In the genomic region with DNA sequence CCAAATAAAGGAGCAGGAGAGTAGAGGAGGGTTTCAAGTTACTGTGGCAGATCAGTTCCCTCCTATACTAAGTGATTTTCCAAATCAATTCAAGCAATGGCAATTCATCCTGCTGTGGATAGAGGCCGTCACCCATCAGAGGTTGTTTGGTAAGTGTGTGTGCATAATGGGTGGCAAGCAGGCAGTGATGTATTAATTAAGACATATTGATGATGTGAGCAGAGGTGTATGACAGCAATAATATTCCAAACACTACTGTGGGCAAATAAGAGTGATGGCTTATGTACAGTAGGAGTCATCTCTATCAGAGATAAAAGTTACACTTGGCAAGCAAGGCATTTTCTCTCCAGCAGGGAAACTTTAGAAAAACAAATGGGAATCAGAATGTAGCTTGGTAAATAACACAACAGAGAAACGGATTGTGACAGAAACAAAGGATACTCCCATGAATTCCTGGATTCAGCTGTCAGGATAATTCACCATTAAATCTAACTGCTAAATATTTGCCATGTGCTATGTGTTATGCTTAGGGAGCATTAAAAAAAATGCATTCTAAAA, we compare ENCODE assay signal across 17 cellular contexts.
DNase-seq lines count a peak whose midpoint lies in the region; ATAC-seq, FAIRE-seq and TF ChIP-seq lines count a peak whose summit lies in the region.
"Had no signal": no experiment of that assay in that cellular context is flagged by ENCODE, and none has a peak within 500 bp of the region (broad histone marks: within the 10 kb centered on the region; RNA-seq: fewer than 3 reads in every experiment).

No MANE protein-coding gene starts in this region.

- H3K36me3 ChIP-seq in K562 (ENCODE audit: control insufficient read depth, insufficient read depth, low read length), result no peaks in the 10 kb centered on the region
- H3K36me3 ChIP-seq: HAP-1 had no signal

- FAIRE-seq in K562 (lab: Jason Lieb, UNC), result no peak

- WGBS in K562 (ENCODE audit: insufficient coverage, low coverage, missing lambda C conversion rate), result 35% methylated on average over 2 of the region's 2 CpGs

- no peak overlapping the region for H3K9ac ChIP-seq in K562 (ENCODE audit: insufficient read depth in 1 of 2, low read depth in 2 of 2, low read length in 2 of 2)

- intact Hi-C loops in K562 (cut with micrococcal nuclease), result no loop called here

- H3K9me1 ChIP-seq in K562 (ENCODE audit: control insufficient read depth, insufficient read depth, low read length), result no peaks in the 10 kb centered on the region

- no peaks in the 10 kb centered on the region for H4K20me1 ChIP-seq in K562 (replicated peaks; ENCODE audit: control insufficient read depth, insufficient read depth, low read length)

- TF ChIP-seq EP300 in K562 (IDR thresholded peaks at IDR 0.05; ENCODE audit: low read length), result no peak

- TF ChIP-seq RAD21 in K562 (CRISPR knock-in tag; conservative IDR thresholded peaks at IDR 0.05 in 1 of 2, IDR thresholded peaks at IDR 0.05 in 1 of 2), result no peak

- no peaks in the 10 kb centered on the region for H3K9me3 ChIP-seq in K562 (replicated peaks; ENCODE audit: control insufficient read depth, insufficient read depth, low read depth, low read length)
- H3K9me3 ChIP-seq: Caco-2, HAP-1 had no signal

- no peak overlapping the region for H3K4me3 ChIP-seq in K562
- H3K4me3 ChIP-seq: HAP-1 had no signal

- H3K27me3 ChIP-seq in K562 (ENCODE audit: control insufficient read depth in 2 of 2, insufficient read depth in 2 of 2, low read length in 2 of 2), result no peaks in the 10 kb centered on the region

- no peak for TF ChIP-seq POLR2A in K562 (conservative IDR thresholded peaks at IDR 0.05)

- no peaks in the 10 kb centered on the region for H3K27me3 Mint-ChIP-seq in effector memory CD8-positive, alpha-beta T cell

- no peak overlapping the region for H3K4me2 ChIP-seq in K562 (ENCODE audit: insufficient read depth, low read length)

- no peaks in the 10 kb centered on the region; a peak in 2 of 5 replicates for H3K4me1 ChIP-seq in K562 (replicated peaks in 1 of 2; ENCODE audit: control insufficient read depth in 2 of 2, insufficient read depth in 2 of 2, low read length in 2 of 2)
- H3K4me1 ChIP-seq: HAP-1 had no signal

- H3K27ac Mint-ChIP-seq in effector memory CD8-positive, alpha-beta T cell, result no peak overlapping the region
- H3K27ac Mint-ChIP-seq: CD14-positive monocyte had no signal

- peak overlapping the region; percentile 28; the same call in 1 of the 2 replicates for H2AFZ ChIP-seq in K562 (ENCODE audit: low read depth, low read length)

- H3K4me3 Mint-ChIP-seq in effector memory CD8-positive, alpha-beta T cell, result no peak overlapping the region
- H3K4me3 Mint-ChIP-seq: CD14-positive monocyte had no signal

- peaks cover 3% of the 10 kb centered on the region for H3K36me3 Mint-ChIP-seq in effector memory CD8-positive, alpha-beta T cell (ENCODE audit: insufficient read depth)
- H3K36me3 Mint-ChIP-seq: CD14-positive monocyte had no signal

- no peaks in the 10 kb centered on the region for H3K9me3 Mint-ChIP-seq in effector memory CD8-positive, alpha-beta T cell
- H3K9me3 Mint-ChIP-seq: CD14-positive monocyte had no signal

- BruUV-seq in K562 (replicated peaks; lab: Mats Ljungman, UMichigan), result no TSS peak

- CTCF ChIA-PET in HEK293T (lab: Yijun Ruan, JAX), result interaction anchor here (0.7 kb wide), 1 partner anchor 816 kb away, joined by 3 read pairs; no protein-coding TSS in a partner anchor
- CTCF ChIA-PET in K562 (lab: Yijun Ruan, JAX; ENCODE audit: low intra/inter-chr PET ratio), result no interaction called here

- in situ Hi-C loops in K562 (cut with MboI), result no loop called here

- TF ChIP-seq CTCF in K562 (IDR thresholded peaks at IDR 0.05 in 2 of 3, conservative IDR thresholded peaks at IDR 0.05 in 1 of 3; ENCODE audit: insufficient read depth in 2 of 3, low read depth in 1 of 3, low read length in 3 of 3), result no peak

- ATAC-seq in K562, result no peak
- ATAC-seq in effector memory CD8-positive, alpha-beta T cell (replicated peaks), result no peak

- DNase-seq in COLO668 (lab: John Stamatoyannopoulos, UW; ENCODE audit: unreplicated experiment), result peak; percentile 15
- DNase-seq in HEK293T (ENCODE audit: extremely low spot score), result peak; percentile 12
- peak; percentile 81 for DNase-seq in NCI-H69 (lab: John Stamatoyannopoulos, UW)
- no peak for DNase-seq in K562 (ENCODE audit: extremely low read depth in 1 of 4, low spot score in 3 of 4)
- DNase-seq in ecto neural progenitor cell (ENCODE audit: low spot score), result no peak
- DNase-seq in effector memory CD8-positive, alpha-beta T cell, result no peak
- no peak for DNase-seq in UCSD-AML1 (lab: John Stamatoyannopoulos, UW; ENCODE audit: unreplicated experiment)
- DNase-seq: AML-193; Caco-2; DMS53; NCI-H146; NCI-H524; NK-92 treated with Interleukin-12 subunit alpha and Interleukin-12 subunit beta, amount 100 ng/mL, for 24 hours; RPMI8226 had no signal

- no peaks in the 10 kb centered on the region for H3K4me1 Mint-ChIP-seq in effector memory CD8-positive, alpha-beta T cell (ENCODE audit: low read depth in 2 of 2)

- no peak overlapping the region for H3K27ac ChIP-seq in K562 (ENCODE audit: extremely low read depth, low read depth, low read length)
- H3K27ac ChIP-seq: HL-60 had no signal

- POLR2A ChIA-PET in HEK293T (lab: Yijun Ruan, JAX) (interaction anchor here (0.6 kb wide), 1 partner anchor 27 kb away, joined by 3 read pairs; no protein-coding TSS in a partner anchor), K562 (lab: Yijun Ruan, JAX) (no interaction called here)

- H3K79me2 ChIP-seq in K562 (ENCODE audit: control insufficient read depth, insufficient read depth, low read length), result no peaks in the 10 kb centered on the region

TF ChIP-seq in HEK293T, 16 proteins besides CTCF, POLR2A, EP300 and RAD21:
- TF ChIP-seq, protein P1, sequence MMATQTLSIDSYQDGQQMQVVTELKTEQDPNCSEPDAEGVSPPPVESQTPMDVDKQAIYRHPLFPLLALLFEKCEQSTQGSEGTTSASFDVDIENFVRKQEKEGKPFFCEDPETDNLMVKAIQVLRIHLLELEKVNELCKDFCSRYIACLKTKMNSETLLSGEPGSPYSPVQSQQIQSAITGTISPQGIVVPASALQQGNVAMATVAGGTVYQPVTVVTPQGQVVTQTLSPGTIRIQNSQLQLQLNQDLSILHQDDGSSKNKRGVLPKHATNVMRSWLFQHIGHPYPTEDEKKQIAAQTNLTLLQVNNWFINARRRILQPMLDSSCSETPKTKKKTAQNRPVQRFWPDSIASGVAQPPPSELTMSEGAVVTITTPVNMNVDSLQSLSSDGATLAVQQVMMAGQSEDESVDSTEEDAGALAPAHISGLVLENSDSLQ (IDR thresholded peaks at IDR 0.05), result peak; percentile 84
- no peak for TF ChIP-seq HDGF (IDR thresholded peaks at IDR 0.05; ENCODE audit: borderline replicate concordance)

TF ChIP-seq in K562, 482 proteins besides CTCF, POLR2A, EP300 and RAD21:
- no peak for TF ChIP-seq ZNF263 (CRISPR knock-in tag; IDR thresholded peaks at IDR 0.05; ENCODE audit: borderline replicate concordance)
- TF ChIP-seq PTBP1 (IDR thresholded peaks at IDR 0.05; ENCODE audit: low read depth, low read length), result no peak
- no peak for TF ChIP-seq OTX1 (CRISPR knock-in tag; IDR thresholded peaks at IDR 0.05)
- TF ChIP-seq RAD51 (IDR thresholded peaks at IDR 0.05; ENCODE audit: borderline replicate concordance, low read depth), result no peak
- TF ChIP-seq SPI1 (IDR thresholded peaks at IDR 0.05; ENCODE audit: borderline replicate concordance, low read depth, low read length), result no peak
- no peak for TF ChIP-seq TAF1 (IDR thresholded peaks at IDR 0.05; ENCODE audit: control insufficient read depth, extremely low read depth, insufficient read depth, low read length, severe bottlenecking)
- TF ChIP-seq JUNB (CRISPR knock-in tag; conservative IDR thresholded peaks at IDR 0.05), result no peak
- TF ChIP-seq, protein P2, sequence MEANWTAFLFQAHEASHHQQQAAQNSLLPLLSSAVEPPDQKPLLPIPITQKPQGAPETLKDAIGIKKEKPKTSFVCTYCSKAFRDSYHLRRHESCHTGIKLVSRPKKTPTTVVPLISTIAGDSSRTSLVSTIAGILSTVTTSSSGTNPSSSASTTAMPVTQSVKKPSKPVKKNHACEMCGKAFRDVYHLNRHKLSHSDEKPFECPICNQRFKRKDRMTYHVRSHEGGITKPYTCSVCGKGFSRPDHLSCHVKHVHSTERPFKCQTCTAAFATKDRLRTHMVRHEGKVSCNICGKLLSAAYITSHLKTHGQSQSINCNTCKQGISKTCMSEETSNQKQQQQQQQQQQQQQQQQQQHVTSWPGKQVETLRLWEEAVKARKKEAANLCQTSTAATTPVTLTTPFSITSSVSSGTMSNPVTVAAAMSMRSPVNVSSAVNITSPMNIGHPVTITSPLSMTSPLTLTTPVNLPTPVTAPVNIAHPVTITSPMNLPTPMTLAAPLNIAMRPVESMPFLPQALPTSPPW (CRISPR knock-in tag; IDR thresholded peaks at IDR 0.05), result no peak
- no peak for TF ChIP-seq RNF2 (IDR thresholded peaks at IDR 0.05)
- no peak for TF ChIP-seq ZNF57 (CRISPR knock-in tag; IDR thresholded peaks at IDR 0.05)
- TF ChIP-seq TOE1 (IDR thresholded peaks at IDR 0.05; ENCODE audit: borderline replicate concordance), result no peak
- no peak for TF ChIP-seq TOE1 (CRISPR knock-in tag; IDR thresholded peaks at IDR 0.05; ENCODE audit: borderline replicate concordance, low read depth)
- TF ChIP-seq MYC (IDR thresholded peaks at IDR 0.05; ENCODE audit: low read depth, low read length), result no peak
- no peak for TF ChIP-seq MYC (CRISPR knock-in tag; IDR thresholded peaks at IDR 0.05; ENCODE audit: borderline replicate concordance, low read depth)
- TF ChIP-seq, protein P3, sequence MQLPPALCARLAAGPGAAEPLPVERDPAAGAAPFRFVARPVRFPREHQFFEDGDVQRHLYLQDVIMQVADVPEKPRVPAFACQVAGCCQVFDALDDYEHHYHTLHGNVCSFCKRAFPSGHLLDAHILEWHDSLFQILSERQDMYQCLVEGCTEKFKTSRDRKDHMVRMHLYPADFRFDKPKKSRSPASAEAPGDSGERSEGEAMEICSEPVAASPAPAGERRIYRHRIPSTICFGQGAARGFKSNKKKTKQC (CRISPR knock-in tag; IDR thresholded peaks at IDR 0.05), result no peak
- no peak for TF ChIP-seq ETS2 (tag; IDR thresholded peaks at IDR 0.05; ENCODE audit: borderline replicate concordance, poor library complexity, severe bottlenecking)
- TF ChIP-seq ZNF12 (CRISPR knock-in tag; IDR thresholded peaks at IDR 0.05), result no peak

Comparison
In these comparisons a context has a peak if more than half of its experiments do, and no peak if none do; other contexts are left out.
1. DNase-seq: peak in COLO668 (single experiment), HEK293T (single experiment) and NCI-H69 (single experiment); none in K562 (0 of 4), ecto neural progenitor cell (single experiment), effector memory CD8-positive, alpha-beta T cell (0 of 3) and UCSD-AML1 (single experiment).